Comparison of ENCODE assay signal across 8 cellular contexts in genomic region chr17:3636154-3636907, GRCh38. TPM values are rescaled to one million over a fixed set of nuclear protein-coding genes. Genes with fewer than 3 reads are reported as not detected.
DNase-seq lines count a peak whose midpoint lies in the region; ATAC-seq lines count a peak whose summit lies in the region.

Gene CTNS (plus strand): TSS chr17:3636760. CDS start chr17:3640207, 3,447 bp downstream.
Gene SHPK (minus strand): TSS chr17:3636250. CDS start chr17:3636219, 31 bp downstream.

- peak; percentile 93 to 95 (median 94) for DNase-seq in CD8-positive, alpha-beta memory T cell
- DNase-seq in HS-5 (ENCODE audit: low read depth) (peak; percentile 76), lung microvascular endothelial cell (ENCODE audit: low read depth in 2 of 2) (peak; percentile 97)
- peak; percentile 82 for DNase-seq in NK-92 treated with Interleukin-12 subunit alpha and Interleukin-12 subunit beta, amount 100 ng/mL, for 24 hours (lab: John Stamatoyannopoulos, UW)
- DNase-seq in activated CD8-positive, alpha-beta memory T cell treated with anti-CD3 and anti-CD28 coated beads for 24 hours, result peak; percentile 97
- peak; percentile 91 for DNase-seq in effector CD8-positive, alpha-beta T cell (lab: John Stamatoyannopoulos, UW)
- DNase-seq in stimulated activated CD4-positive, alpha-beta T cell treated with anti-CD3 and anti-CD28 coated beads, TNF-alpha, amount 100 ng/mL, for 48 hours (ENCODE audit: low read depth in 3 of 3), result peak; percentile 91 to 93 (median 92)

- peak; percentile 86 for ATAC-seq in GM19468 (IDR thresholded peaks at IDR 0.05; ENCODE audit: extremely low read depth, unreplicated experiment)

- peak within 1 kb of the TSS; percentile 94 to 99 (median 98) for H3K4me3 Mint-ChIP-seq in CD8-positive, alpha-beta memory T cell

- H3K4me3 ChIP-seq in CD8-positive, alpha-beta memory T cell (ENCODE audit: low read length), result peak within 1 kb of the TSS; percentile 74

- POLR2A ChIA-PET in CD8-positive, alpha-beta memory T cell (lab: Charles Lee), result interaction anchor here (0.7 to 1.4 kb wide), 5 partner anchors 10 to 1783 kb away, joined by 3 to 5 read pairs (median 4); partner anchors contain the start of genes EMC6 and TAX1BP3

- CTCF ChIA-PET in CD8-positive, alpha-beta memory T cell (lab: Charles Lee), result interaction anchor here (0.5 to 1.5 kb wide), 8 partner anchors 9 to 822 kb away, joined by 3 to 7 read pairs (median 4); partner anchors contain the start of gene NCBP3

- H3K36me3 ChIP-seq in CD8-positive, alpha-beta memory T cell (ENCODE audit: insufficient read depth, low read length), result no peaks in the 10 kb centered on the region

- H3K4me1 ChIP-seq in CD8-positive, alpha-beta memory T cell (ENCODE audit: insufficient read depth, low read length), result no peaks in the 10 kb centered on the region

- no peaks in the 10 kb centered on the region for H3K27me3 Mint-ChIP-seq in CD8-positive, alpha-beta memory T cell

- H3K27ac Mint-ChIP-seq in CD8-positive, alpha-beta memory T cell, result peak within 1 kb of the TSS; percentile 93 to 99 (median 99)

- H3K9me3 ChIP-seq in CD8-positive, alpha-beta memory T cell (ENCODE audit: low read length), result no peaks in the 10 kb centered on the region

- no peaks in the 10 kb centered on the region for H3K27me3 ChIP-seq in CD8-positive, alpha-beta memory T cell (ENCODE audit: insufficient read depth, low read length, poor library complexity, severe bottlenecking)

- peaks cover 0 to 17% (median 2%) of the 10 kb centered on the region in 3 donors for H3K36me3 Mint-ChIP-seq in CD8-positive, alpha-beta memory T cell

- H3K4me1 Mint-ChIP-seq in CD8-positive, alpha-beta memory T cell, result peaks cover 21 to 41% (median 25%) of the 10 kb centered on the region in 3 donors

- peak within 1 kb of the TSS; percentile 90 for H3K27ac ChIP-seq in CD8-positive, alpha-beta memory T cell (ENCODE audit: low read depth, low read length)

- no peaks in the 10 kb centered on the region for H3K9me3 Mint-ChIP-seq in CD8-positive, alpha-beta memory T cell

RNA-seq across cellular contexts. Expression of gene CTNS, which starts in this region (rescaled TPM):
- total RNA-seq in CD8-positive, alpha-beta memory T cell, result 10 to 100 TPM; 33.3 to 35.5 TPM
- polyA plus RNA-seq in CD8-positive, alpha-beta memory T cell, result 7.7 TPM
- total RNA-seq in lung microvascular endothelial cell, result 13.3 and 23.4 TPM in 2 replicates

RNA-seq across cellular contexts. Expression of gene SHPK, which starts in this region (rescaled TPM):
- total RNA-seq in CD8-positive, alpha-beta memory T cell, result 10 to 100 TPM; 17.0 to 17.1 TPM
- 6.9 TPM for polyA plus RNA-seq in CD8-positive, alpha-beta memory T cell
- 12.0 and 15.7 TPM in 2 replicates for total RNA-seq in lung microvascular endothelial cell

Comparison
In these comparisons a context has a peak if more than half of its experiments do, and no peak if none do; other contexts are left out.
1. Peak in every context shown above with its lines: DNase-seq, ATAC-seq, H3K4me3 ChIP-seq and H3K27ac ChIP-seq.